ENCODE assay signal across 28 cellular contexts in the genomic region with DNA sequence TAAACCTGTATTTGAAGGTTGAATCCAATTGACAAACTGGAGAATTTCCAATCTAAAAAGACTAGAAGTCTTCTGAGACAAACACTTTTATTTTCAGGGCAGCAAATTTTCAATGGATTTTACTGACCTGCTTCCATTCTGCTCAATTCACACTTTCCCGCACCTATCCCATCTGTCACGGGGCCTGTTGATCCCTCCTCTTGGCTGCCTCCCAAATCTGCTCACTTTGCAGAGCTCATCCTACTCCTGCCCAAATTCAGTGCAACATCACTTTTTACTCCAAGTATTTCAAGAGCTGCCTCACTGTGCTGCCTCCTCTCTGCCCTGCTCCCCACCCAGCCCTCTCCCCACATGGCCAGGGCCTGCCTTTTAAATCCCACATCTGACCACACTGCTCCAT. TPM values are rescaled to one million over a fixed set of nuclear protein-coding genes. Genes with fewer than 3 reads are reported as not detected.
DNase-seq lines count a peak whose midpoint lies in the region; ATAC-seq, FAIRE-seq and TF ChIP-seq lines count a peak whose summit lies in the region.
"Had no signal": no experiment of that assay in that cellular context is flagged by ENCODE, and none has a peak within 500 bp of the region (broad histone marks: within the 10 kb centered on the region; RNA-seq: fewer than 3 reads in every experiment).

No MANE protein-coding gene starts in this region.

- no peaks in the 10 kb centered on the region for H3K9me3 ChIP-seq in adrenal gland (replicated peaks in 1 of 3)
- H3K9me3 ChIP-seq: left lung, testis had no signal

- WGBS in adrenal gland, 4 donors, result 51 to 75% (median 63%) methylated on average over 2 of the region's 2 CpGs

- ATAC-seq in left ventricle myocardium superior, result no peak
- no peak for ATAC-seq in GM18502 (IDR thresholded peaks at IDR 0.05; ENCODE audit: poor library complexity, unreplicated experiment)
- ATAC-seq in HG03095 (IDR thresholded peaks at IDR 0.05; ENCODE audit: unreplicated experiment), result no peak
- ATAC-seq: activated CD8-positive, alpha-beta T cell treated with anti-CD3 and anti-CD28 coated beads for 36 hours; activated T-helper 17 cell treated with anti-CD3 and anti-CD28 coated beads, Interleukin-2, amount 50 U/mL, for 72 hours; CD8-positive, alpha-beta T cell; left lung; Right ventricle myocardium inferior; SK-N-SH treated with all-trans-retinoic acid at 6 μM for 48 hours had no signal

- H3K27ac ChIP-seq in adrenal gland, result peak overlapping the region in 1 of 5 donors; percentile 54
- H3K27ac ChIP-seq: KMS-11, left lung, PC-9, testis had no signal

- no peak for TF ChIP-seq POLR2A in adrenal gland (IDR thresholded peaks at IDR 0.05)

- H3K9me3 Mint-ChIP-seq in CD14-positive monocyte, result no peaks in the 10 kb centered on the region
- H3K9me3 Mint-ChIP-seq: activated CD8-positive, alpha-beta T cell treated with anti-CD3 and anti-CD28 coated beads for 36 hours; activated T-helper 17 cell treated with anti-CD3 and anti-CD28 coated beads, Interleukin-2, amount 50 U/mL, for 72 hours; CD8-positive, alpha-beta T cell had no signal

- no peak overlapping the region for H3K4me3 Mint-ChIP-seq in CD14-positive monocyte
- H3K4me3 Mint-ChIP-seq: activated CD8-positive, alpha-beta T cell treated with anti-CD3 and anti-CD28 coated beads for 36 hours; activated T-helper 17 cell treated with anti-CD3 and anti-CD28 coated beads, Interleukin-2, amount 50 U/mL, for 72 hours; CD8-positive, alpha-beta T cell had no signal

- DNase-seq in CD14-positive monocyte (ENCODE audit: low spot score), result no peak
- DNase-seq in NCI-H1694 treated with DMSO at 0.1 percent for 48 hours (lab: John Stamatoyannopoulos, UW), result peak; percentile 62
- peak in 4 of 7 donors; percentile 41 to 55 (median 46) for DNase-seq in adrenal gland
- no peak for DNase-seq in left ventricle myocardium superior
- no peak for DNase-seq in cortex of kidney (lab: John Stamatoyannopoulos, UW)
- DNase-seq: activated CD8-positive, alpha-beta T cell treated with anti-CD3 and anti-CD28 coated beads for 36 hours; activated naive CD4-positive, alpha-beta T cell treated with anti-CD3 and anti-CD28 coated beads, Interleukin-2, amount 50 U/mL, for 16 hours; dermis blood vessel endothelial cell; HCEC 1CT; left lung; NCI-H345; PC-9; stimulated activated CD4-positive, alpha-beta T cell treated with anti-CD3 and anti-CD28 coated beads, Interleukin-15, amount 100 ng/mL, for 24 hours; stimulated activated naive CD4-positive, alpha-beta T cell; testis had no signal

- TF ChIP-seq CTCF in CD14-positive monocyte (IDR thresholded peaks at IDR 0.05) (no peak), adrenal gland (IDR thresholded peaks at IDR 0.05) (no peak)

- H3K27me3 ChIP-seq in adrenal gland, result no peaks in the 10 kb centered on the region
- H3K27me3 ChIP-seq: left lung, testis had no signal

- peaks cover 0 to 20% of the 10 kb centered on the region in 2 donors for H3K4me1 ChIP-seq in adrenal gland (replicated peaks in 1 of 2)
- H3K4me1 ChIP-seq: testis had no signal

- intact Hi-C loops in CD14-positive monocyte (cut with micrococcal nuclease), result no loop called here
- intact Hi-C loops in adrenal gland (cut with DNase I), result no loop called here
- intact Hi-C loops in left ventricle myocardium superior (cut with micrococcal nuclease), result no loop called here

- FAIRE-seq in islet of Langerhans (lab: Jason Lieb, UNC), result peak; percentile 47
- FAIRE-seq: A204.1, endometrium, frontal cortex, urothelium cell line had no signal

- H3K4me3 ChIP-seq in adrenal gland, result no peak overlapping the region
- H3K4me3 ChIP-seq: left lung, PC-9, testis had no signal

- H3K27me3 Mint-ChIP-seq in CD14-positive monocyte (ENCODE audit: low read depth in 3 of 3), result no peaks in the 10 kb centered on the region
- H3K27me3 Mint-ChIP-seq: progenitor cell of endocrine pancreas had no signal

- peaks cover 2 to 8% of the 10 kb centered on the region in 2 donors for H3K36me3 Mint-ChIP-seq in CD14-positive monocyte
- H3K36me3 Mint-ChIP-seq: CD8-positive, alpha-beta T cell had no signal

- no peaks in the 10 kb centered on the region for H3K36me3 ChIP-seq in adrenal gland (replicated peaks in 1 of 2)
- H3K36me3 ChIP-seq: left lung had no signal

- peak overlapping the region in 4 of 7 donors; percentile 47 to 76 (median 56) for H3K27ac Mint-ChIP-seq in CD14-positive monocyte
- H3K27ac Mint-ChIP-seq: activated CD8-positive, alpha-beta T cell treated with anti-CD3 and anti-CD28 coated beads for 36 hours; activated T-helper 17 cell treated with anti-CD3 and anti-CD28 coated beads, Interleukin-2, amount 50 U/mL, for 72 hours; CD8-positive, alpha-beta T cell; progenitor cell of endocrine pancreas had no signal

- H3K4me1 Mint-ChIP-seq in CD14-positive monocyte, result peaks cover 88% of the 10 kb centered on the region
- H3K4me1 Mint-ChIP-seq: activated T-helper 17 cell treated with anti-CD3 and anti-CD28 coated beads, Interleukin-2, amount 50 U/mL, for 72 hours had no signal

RNA-seq across cellular contexts. Expression of a gene that starts 35.1 kb away (rescaled TPM):
- polyA plus RNA-seq in CD14-positive monocyte (10 to 100 TPM; 10.4 to 27.5 TPM), adrenal gland (100 to 1,000 TPM; 113 to 190 (median 182) TPM)
- total RNA-seq in adrenal gland (100 to 1,000 TPM; 136 to 745 (median 267) TPM), left ventricle myocardium superior (4.7 TPM)

Comparison
In these comparisons a context has a peak if more than half of its experiments do, and no peak if none do; other contexts are left out.
1. DNase-seq: peak in NCI-H1694 treated with DMSO at 0.1 percent for 48 hours (single experiment) and adrenal gland (4 of 7); none in CD14-positive monocyte (single experiment), left ventricle myocardium superior (single experiment) and cortex of kidney (single experiment).
2. RNA of a gene that starts 35.1 kb away (total RNA-seq): 136 to 745 TPM in adrenal gland; 4.7 TPM in left ventricle myocardium superior (single experiment); every median in the first group is over 10 times any median in the second.